In genomic region chr7:30831227-30831626, GRCh38 we compare ENCODE assay signal across 22 cellular contexts.
DNase-seq lines count a peak whose midpoint lies in the region; ATAC-seq and TF ChIP-seq lines count a peak whose summit lies in the region.
"Had no signal": no experiment of that assay in that cellular context is flagged by ENCODE, and none has a peak within 500 bp of the region (broad histone marks: within the 10 kb centered on the region; RNA-seq: fewer than 3 reads in every experiment).

No MANE protein-coding gene starts in this region.

- no peak overlapping the region for H4K5ac ChIP-seq in H9 (ENCODE audit: insufficient read length, low read depth, low read length)

- peak; percentile 1 for DNase-seq in H9
- DNase-seq in amniotic epithelial cell (ENCODE audit: low read depth): peak; percentile 94
- DNase-seq in fibroblast of lung (ENCODE audit: low read depth in 2 of 2): peak; percentile 15 to 62
- DNase-seq in omental fat pad (ENCODE audit: low spot score): no peak
- DNase-seq in sciatic nerve (ENCODE audit: low spot score): no peak
- DNase-seq in substantia nigra (lab: John Stamatoyannopoulos, UW): no peak
- DNase-seq in activated CD4-positive, CD25-positive, alpha-beta regulatory T cell treated with anti-CD3 and anti-CD28 coated beads, Interleukin-2, amount 50 U/mL, for 72 hours: no peak
- no peak for DNase-seq in activated naive CD8-positive, alpha-beta T cell treated with anti-CD3 and anti-CD28 coated beads, Interleukin-2, amount 50 U/mL, for 24 hours
- DNase-seq: CD4-positive, CD25-positive, alpha-beta regulatory T cell; DMS153; DND-41; KBM-7; MG63; NCI-H1105 treated with DMSO at 0.1 percent for 48 hours; NCI-H146; NCI-H1930; NCI-H2107; NCI-H446; NCI-H526 treated with DMSO at 0.1 percent for 48 hours; SHP77 treated with DMSO at 0.1 percent for 48 hours had no signal

- H2BK15ac ChIP-seq in H9 (ENCODE audit: low read depth, low read length): no peak overlapping the region

- no peak overlapping the region for H3K4ac ChIP-seq in H9 (ENCODE audit: low read depth, low read length)

- H3K9me3 Mint-ChIP-seq in H9: peaks cover 32 to 33% of the 10 kb centered on the region in 2 experiments
- H3K9me3 Mint-ChIP-seq in activated naive CD8-positive, alpha-beta T cell treated with anti-CD3 and anti-CD28 coated beads, Interleukin-2, amount 50 U/mL, for 24 hours: peaks cover 29% of the 10 kb centered on the region

- WGBS in H9 (ENCODE audit: extremely low coverage, insufficient read length, low lambda C conversion rate): no CpG with 5 or more reads among the region's 2 CpGs

- TF ChIP-seq CTCF in H9 (conservative IDR thresholded peaks at IDR 0.05) (no peak), fibroblast of lung (conservative IDR thresholded peaks at IDR 0.05 in 1 of 2, IDR thresholded peaks at IDR 0.05 in 1 of 2; ENCODE audit: low read depth in 1 of 2, low read length in 2 of 2) (no peak), omental fat pad (IDR thresholded peaks at IDR 0.05) (no peak)

- H3K56ac ChIP-seq in H9 (ENCODE audit: insufficient read length, low read depth, low read length): no peak overlapping the region

- H3K23ac ChIP-seq in H9 (ENCODE audit: insufficient read length, low read depth, low read length): no peak overlapping the region

- H3K4me3 ChIP-seq in fibroblast of lung (replicated peaks in 1 of 4; ENCODE audit: control extremely low read depth in 1 of 4, insufficient read depth in 1 of 4, low read depth in 3 of 4, low read length in 4 of 4): no peak overlapping the region
- H3K4me3 ChIP-seq: BLaER1, MG63 had no signal

- H3K9ac ChIP-seq in H9 (ENCODE audit: extremely low read depth, insufficient read length, low read length) (no peak overlapping the region), fibroblast of lung (ENCODE audit: insufficient read depth, low read length) (no peak overlapping the region)
- H3K9ac ChIP-seq: BLaER1 had no signal

- H2AFZ ChIP-seq in H9 (ENCODE audit: low read length) (no peak overlapping the region), fibroblast of lung (ENCODE audit: low read length) (no peak overlapping the region)

- H2BK5ac ChIP-seq in H9 (ENCODE audit: insufficient read length, low read length): no peak overlapping the region

- H4K20me1 ChIP-seq in H9 (ENCODE audit: control insufficient read depth, insufficient read depth, insufficient read length) (no peaks in the 10 kb centered on the region), fibroblast of lung (ENCODE audit: control insufficient read depth, extremely low read depth, insufficient read depth, low read length) (no peaks in the 10 kb centered on the region)
- H4K20me1 ChIP-seq: BLaER1 had no signal

- no peak overlapping the region for H2BK12ac ChIP-seq in H9 (ENCODE audit: insufficient read length, low read depth, low read length)

- ATAC-seq in omental fat pad (ENCODE audit: low FRiP score) (peak; percentile 94), sciatic nerve (no peak)
- ATAC-seq in activated naive CD8-positive, alpha-beta T cell treated with anti-CD3 and anti-CD28 coated beads, Interleukin-2, amount 50 U/mL, for 24 hours: no peak
- ATAC-seq: Panc1 had no signal

- H3K9me3 ChIP-seq in H9 (ENCODE audit: control insufficient read depth, low read depth, low read length) (no peaks in the 10 kb centered on the region), fibroblast of lung (ENCODE audit: control insufficient read depth, insufficient read depth, low read depth, low read length) (no peaks in the 10 kb centered on the region)
- H3K9me3 ChIP-seq: MG63 had no signal

- no peak overlapping the region for H2BK120ac ChIP-seq in H9 (ENCODE audit: low read depth, low read length, poor library complexity, severe bottlenecking)

- no peaks in the 10 kb centered on the region for H3K27me3 ChIP-seq in H9 (ENCODE audit: insufficient read depth, low read length)
- H3K27me3 ChIP-seq in fibroblast of lung (ENCODE audit: control insufficient read depth, insufficient read depth, low read length): no peaks in the 10 kb centered on the region
- H3K27me3 ChIP-seq: BLaER1, MG63 had no signal

- H3K36me3 Mint-ChIP-seq in H9 (ENCODE audit: insufficient read depth in 1 of 3, low read depth in 3 of 3): peaks cover 24 to 33% (median 30%) of the 10 kb centered on the region in 3 experiments
- peaks cover 22% of the 10 kb centered on the region for H3K36me3 Mint-ChIP-seq in activated naive CD8-positive, alpha-beta T cell treated with anti-CD3 and anti-CD28 coated beads, Interleukin-2, amount 50 U/mL, for 24 hours (ENCODE audit: low read depth)

- no peaks in the 10 kb centered on the region for H3K23me2 ChIP-seq in H9 (ENCODE audit: insufficient read length, low read depth, low read length, poor library complexity, severe bottlenecking)

- H3K27ac ChIP-seq in H9 (ENCODE audit: insufficient read length, low read depth, low read length) (no peak overlapping the region), fibroblast of lung (ENCODE audit: insufficient read depth, low read length) (no peak overlapping the region), substantia nigra (ENCODE audit: low read depth, low read length, poor library complexity, severe bottlenecking) (no peak overlapping the region)
- H3K27ac ChIP-seq: BLaER1 had no signal

- peaks cover 9 to 10% of the 10 kb centered on the region in 2 experiments for H3K4me1 Mint-ChIP-seq in H9
- peaks cover 6% of the 10 kb centered on the region for H3K4me1 Mint-ChIP-seq in activated naive CD8-positive, alpha-beta T cell treated with anti-CD3 and anti-CD28 coated beads, Interleukin-2, amount 50 U/mL, for 24 hours
- H3K4me1 Mint-ChIP-seq: CD4-positive, CD25-positive, alpha-beta regulatory T cell had no signal

- H2BK20ac ChIP-seq in H9 (ENCODE audit: low read depth, low read length, poor library complexity, severe bottlenecking): no peak overlapping the region

- H3K4me1 ChIP-seq in H9 (ENCODE audit: insufficient read depth, low read length): peaks cover 2% of the 10 kb centered on the region; the same call in 1 of the 2 replicates
- H3K4me1 ChIP-seq in fibroblast of lung (ENCODE audit: control insufficient read depth, extremely low read depth, insufficient read depth, low read length): no peaks in the 10 kb centered on the region
- H3K4me1 ChIP-seq: BLaER1 had no signal

- H4K91ac ChIP-seq in H9 (ENCODE audit: insufficient read length, low read depth, low read length): no peak overlapping the region

- no peak overlapping the region for H3K27ac Mint-ChIP-seq in H9
- H3K27ac Mint-ChIP-seq in activated naive CD8-positive, alpha-beta T cell treated with anti-CD3 and anti-CD28 coated beads, Interleukin-2, amount 50 U/mL, for 24 hours: no peak overlapping the region
- H3K27ac Mint-ChIP-seq: CD4-positive, CD25-positive, alpha-beta regulatory T cell had no signal

- H3K79me2 ChIP-seq in H9 (ENCODE audit: insufficient read depth, low read length): no peaks in the 10 kb centered on the region
- H3K79me2 ChIP-seq in fibroblast of lung (ENCODE audit: control insufficient read depth, insufficient read depth, low read length): no peaks in the 10 kb centered on the region

- intact Hi-C loops in sciatic nerve (cut with DNase I): no loop called here

- H3K4me2 ChIP-seq in H9 (ENCODE audit: insufficient read depth, insufficient read length, low read length) (no peak overlapping the region), fibroblast of lung (ENCODE audit: extremely low read depth, insufficient read depth, low read length) (no peak overlapping the region)
- H3K4me2 ChIP-seq: BLaER1 had no signal

- H2AK5ac ChIP-seq in H9 (ENCODE audit: insufficient read length, low read length): no peak overlapping the region

- no peak overlapping the region for H3K4me3 Mint-ChIP-seq in H9
- H3K4me3 Mint-ChIP-seq in activated naive CD8-positive, alpha-beta T cell treated with anti-CD3 and anti-CD28 coated beads, Interleukin-2, amount 50 U/mL, for 24 hours: no peak overlapping the region
- H3K4me3 Mint-ChIP-seq: CD4-positive, CD25-positive, alpha-beta regulatory T cell had no signal

- no peak overlapping the region for H4K8ac ChIP-seq in H9 (replicated peaks; ENCODE audit: insufficient read length, low read depth, low read length)

- no peak overlapping the region for H3K18ac ChIP-seq in H9 (ENCODE audit: insufficient read length, low read depth, low read length)

- peaks cover 8% of the 10 kb centered on the region for H3K27me3 Mint-ChIP-seq in H9 (ENCODE audit: low read depth)
- no peaks in the 10 kb centered on the region for H3K27me3 Mint-ChIP-seq in activated naive CD8-positive, alpha-beta T cell treated with anti-CD3 and anti-CD28 coated beads, Interleukin-2, amount 50 U/mL, for 24 hours
- H3K27me3 Mint-ChIP-seq: CD4-positive, CD25-positive, alpha-beta regulatory T cell had no signal

- no peak overlapping the region for H3K14ac ChIP-seq in H9 (ENCODE audit: insufficient read depth, low read length)

- H3K79me1 ChIP-seq in H9 (ENCODE audit: insufficient read depth, low read depth, low read length, poor library complexity, severe bottlenecking): no peaks in the 10 kb centered on the region

- H3K36me3 ChIP-seq in fibroblast of lung (ENCODE audit: control insufficient read depth, insufficient read depth, low read length): no peaks in the 10 kb centered on the region
- H3K36me3 ChIP-seq: MG63 had no signal

- no peak overlapping the region for H3T11ph ChIP-seq in H9 (ENCODE audit: low read length)

Comparison
In these comparisons a context has a peak if more than half of its experiments do, and no peak if none do; other contexts are left out.
1. DNase-seq: peak in H9 (single experiment), amniotic epithelial cell (single experiment) and fibroblast of lung (2 of 2); none in omental fat pad (single experiment), sciatic nerve (single experiment), substantia nigra (0 of 49), activated CD4-positive, CD25-positive, alpha-beta regulatory T cell treated with anti-CD3 and anti-CD28 coated beads, Interleukin-2, amount 50 U/mL, for 72 hours (single experiment) and activated naive CD8-positive, alpha-beta T cell treated with anti-CD3 and anti-CD28 coated beads, Interleukin-2, amount 50 U/mL, for 24 hours (single experiment).